In genomic region chr16:49596699-49597291, GRCh38 we compare ENCODE assay signal across 13 cellular contexts.
DNase-seq lines count a peak whose midpoint lies in the region; ATAC-seq and TF ChIP-seq lines count a peak whose summit lies in the region.
"Had no signal": no experiment of that assay in that cellular context is flagged by ENCODE, and none has a peak within 500 bp of the region (broad histone marks: within the 10 kb centered on the region; RNA-seq: fewer than 3 reads in every experiment).

No MANE protein-coding gene starts in this region.

- no peaks in the 10 kb centered on the region for H3K36me3 ChIP-seq in heart right ventricle
- H3K36me3 ChIP-seq in trophoblast cell (ENCODE audit: control insufficient read depth in 1 of 2, insufficient read depth in 2 of 2, low read length in 2 of 2), result no peaks in the 10 kb centered on the region
- H3K36me3 ChIP-seq: breast epithelium, pancreas had no signal

- H4K91ac ChIP-seq in trophoblast cell (ENCODE audit: low read depth, low read length), result no peak overlapping the region

- DNase-seq in CD4-positive, alpha-beta T cell, result no peak
- DNase-seq in SK-N-DZ (ENCODE audit: low spot score) (peak; percentile 35), heart right ventricle (no peak), trophoblast cell (no peak), dermis blood vessel endothelial cell (no peak)
- DNase-seq: activated CD4-positive, alpha-beta T cell treated with anti-CD3 and anti-CD28 coated beads, Interleukin-2, amount 10 ng/mL, durations not matched to agents 7 days and 5 days; DMS53; hypothalamus; pancreas had no signal

- no peaks in the 10 kb centered on the region for H3K9me3 ChIP-seq in CD4-positive, alpha-beta T cell (ENCODE audit: control insufficient read depth, low read length)
- H3K9me3 ChIP-seq in heart right ventricle (no peaks in the 10 kb centered on the region), trophoblast cell (ENCODE audit: insufficient read depth, low read depth, low read length) (peaks cover 2% of the 10 kb centered on the region)
- H3K9me3 ChIP-seq: breast epithelium, pancreas had no signal

- no peak overlapping the region for H4K12ac ChIP-seq in trophoblast cell (ENCODE audit: low read depth, low read length)

- no peak overlapping the region for H2AFZ ChIP-seq in trophoblast cell (ENCODE audit: insufficient read depth, low read length, poor library complexity)

- peak overlapping the region; percentile 43 for H3K27ac Mint-ChIP-seq in CD4-positive, alpha-beta T cell
- H3K27ac Mint-ChIP-seq: activated CD4-positive, alpha-beta T cell treated with anti-CD3 and anti-CD28 coated beads, Interleukin-2, amount 10 ng/mL, durations not matched to agents 7 days and 5 days had no signal

- H3K4me1 Mint-ChIP-seq in CD4-positive, alpha-beta T cell (ENCODE audit: low read depth), result peaks cover 19% of the 10 kb centered on the region

- H3K27me3 Mint-ChIP-seq in CD4-positive, alpha-beta T cell, result peaks cover 5% of the 10 kb centered on the region

- H3K27me3 ChIP-seq in CD4-positive, alpha-beta T cell (ENCODE audit: control insufficient read depth, insufficient read depth, low read length), result peaks cover 9% of the 10 kb centered on the region
- H3K27me3 ChIP-seq in heart right ventricle (peaks cover 0 to 5% (median 0%) of the 10 kb centered on the region in 7 donors), trophoblast cell (ENCODE audit: insufficient read depth, low read length) (no peaks in the 10 kb centered on the region)
- H3K27me3 ChIP-seq: breast epithelium, pancreas had no signal

- no peak overlapping the region for H3K23ac ChIP-seq in trophoblast cell (ENCODE audit: low read length)

- H3K18ac ChIP-seq in trophoblast cell (ENCODE audit: low read length), result no peak overlapping the region

- no peak overlapping the region for H2BK12ac ChIP-seq in trophoblast cell (ENCODE audit: low read length)

- H3K9ac ChIP-seq in trophoblast cell (ENCODE audit: low read length), result no peak overlapping the region

- H3K4me2 ChIP-seq in trophoblast cell (ENCODE audit: low read length), result no peak overlapping the region

- no peaks in the 10 kb centered on the region for H3K79me2 ChIP-seq in trophoblast cell (ENCODE audit: control insufficient read depth, insufficient read depth, low read length, poor library complexity)

- H3K36me3 Mint-ChIP-seq in CD4-positive, alpha-beta T cell (ENCODE audit: low read depth), result no peaks in the 10 kb centered on the region

- intact Hi-C loops in CD4-positive, alpha-beta T cell (cut with DNase I, micrococcal nuclease), result no loop called here
- intact Hi-C loops in heart right ventricle (cut with DNase I), result loop anchor here in 4 of 10 donors (10.0 kb wide), 2 partner anchors 102 to 192 kb away; no protein-coding TSS in a partner anchor

- no peak for TF ChIP-seq CTCF in CD4-positive, alpha-beta T cell (IDR thresholded peaks at IDR 0.05)
- no peak for TF ChIP-seq CTCF in heart right ventricle (IDR thresholded peaks at IDR 0.05)

- no peaks in the 10 kb centered on the region for H3K9me3 Mint-ChIP-seq in CD4-positive, alpha-beta T cell
- H3K9me3 Mint-ChIP-seq: activated CD4-positive, alpha-beta T cell treated with anti-CD3 and anti-CD28 coated beads, Interleukin-2, amount 10 ng/mL, durations not matched to agents 7 days and 5 days had no signal

- no peak overlapping the region for H2BK120ac ChIP-seq in trophoblast cell (ENCODE audit: insufficient read depth, low read length, poor library complexity)

- H3K4me1 ChIP-seq in heart right ventricle, result peaks cover 0 to 42% (median 20%) of the 10 kb centered on the region in 9 donors
- H3K4me1 ChIP-seq in trophoblast cell (ENCODE audit: control insufficient read depth in 1 of 2, insufficient read depth in 2 of 2, low read length in 2 of 2), result peaks cover 0 to 6% of the 10 kb centered on the region in 2 experiments
- H3K4me1 ChIP-seq: pancreas had no signal

- H3K79me1 ChIP-seq in trophoblast cell (ENCODE audit: low read length), result no peaks in the 10 kb centered on the region

- no peak overlapping the region for H2BK5ac ChIP-seq in trophoblast cell (ENCODE audit: low read depth, low read length, poor library complexity)

- CTCF ChIA-PET in CD4-positive, alpha-beta T cell (lab: Charles Lee), result no interaction called here

- no peak overlapping the region for H3K4me3 Mint-ChIP-seq in CD4-positive, alpha-beta T cell
- H3K4me3 Mint-ChIP-seq: activated CD4-positive, alpha-beta T cell treated with anti-CD3 and anti-CD28 coated beads, Interleukin-2, amount 10 ng/mL, durations not matched to agents 7 days and 5 days had no signal

- H4K8ac ChIP-seq in trophoblast cell (ENCODE audit: low read depth, low read length), result peak overlapping the region; percentile 12

- ATAC-seq in CD4-positive, alpha-beta T cell (ENCODE audit: poor library complexity), result no peak
- ATAC-seq in heart right ventricle (peak in 2 of 8 donors; percentile 29), GM19467 (IDR thresholded peaks at IDR 0.05; ENCODE audit: unreplicated experiment) (no peak), GM18517 (IDR thresholded peaks at IDR 0.05; ENCODE audit: unreplicated experiment) (no peak), HG02885 (IDR thresholded peaks at IDR 0.05; ENCODE audit: poor library complexity, unreplicated experiment) (no peak)

- H2AK5ac ChIP-seq in trophoblast cell (ENCODE audit: low read length), result no peak overlapping the region

- no peak overlapping the region for H3K4ac ChIP-seq in trophoblast cell (ENCODE audit: low read depth, low read length)

- peak overlapping the region in 2 of 10 donors; percentile 15 to 31 for H3K4me3 ChIP-seq in heart right ventricle
- no peak overlapping the region for H3K4me3 ChIP-seq in trophoblast cell (ENCODE audit: low read depth, low read length)
- H3K4me3 ChIP-seq: pancreas had no signal

- H3K27ac ChIP-seq in CD4-positive, alpha-beta T cell (ENCODE audit: low read depth, low read length), result no peak overlapping the region
- H3K27ac ChIP-seq in heart right ventricle (peak overlapping the region in 6 of 10 donors; percentile 15 to 68 (median 40)), trophoblast cell (ENCODE audit: low read depth, low read length) (no peak overlapping the region)
- H3K27ac ChIP-seq: pancreas had no signal

- WGBS in heart right ventricle, 2 donors, result 59 to 63% methylated on average over 10 of the region's 10 CpGs
- WGBS in trophoblast cell (ENCODE audit: extremely low coverage, insufficient coverage, insufficient read length), result no CpG with 5 or more reads among the region's 10 CpGs

- no peak overlapping the region for H3K14ac ChIP-seq in trophoblast cell (ENCODE audit: low read length)

- POLR2A ChIA-PET in CD4-positive, alpha-beta T cell (lab: Charles Lee), result no interaction called here

Comparison
In these comparisons a context has a peak if more than half of its experiments do, and no peak if none do; other contexts are left out.
1. H3K27ac ChIP-seq: peak in heart right ventricle (6 of 10); none in CD4-positive, alpha-beta T cell (single experiment) and trophoblast cell (single experiment).